In the genomic region with DNA sequence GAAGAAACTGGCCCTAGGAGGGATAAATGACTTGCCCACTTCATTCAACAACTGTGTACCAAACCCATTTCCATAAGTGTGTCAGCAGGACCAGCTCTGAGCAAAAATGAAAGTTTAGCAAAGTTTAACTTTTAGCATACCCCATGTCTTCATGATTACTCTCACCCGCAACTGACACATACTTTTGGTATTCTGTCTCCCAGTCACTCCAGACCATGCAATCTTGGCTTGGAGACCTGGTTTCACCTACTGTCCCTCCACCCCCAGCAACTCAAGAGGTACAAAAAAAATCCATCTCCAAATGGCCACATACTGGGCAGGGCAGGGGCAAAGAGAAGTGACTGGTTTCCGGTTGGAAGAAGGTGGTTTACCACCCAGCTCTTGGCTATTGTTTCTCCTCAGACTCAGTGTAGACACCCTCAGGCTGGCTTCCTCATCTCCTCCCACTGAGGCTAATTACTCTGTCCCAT, we compare ENCODE assay signal across 9 cellular contexts.
A peak's percentile ranks its signal among the peaks of the same experiment; 100 is the strongest.
DNase-seq lines count a peak whose midpoint lies in the region; ATAC-seq, FAIRE-seq and TF ChIP-seq lines count a peak whose summit lies in the region.
"Had no signal": no experiment of that assay in that cellular context is flagged by ENCODE, and none has a peak within 500 bp of the region (broad histone marks: within the 10 kb centered on the region; RNA-seq: fewer than 3 reads in every experiment).

No MANE protein-coding gene starts in this region.

- 0 out of 2 replicates have a peak overlapping the region, but pooled peaks have one; percentile 76 for H3K4me2 ChIP-seq in SK-N-SH
- H3K4me2 ChIP-seq in astrocyte (ENCODE audit: low read length) = peak overlapping the region; percentile 85
- H3K4me2 ChIP-seq in smooth muscle cell = no peak overlapping the region

- ATAC-seq in SK-N-SH treated with all-trans-retinoic acid at 6 μM for 48 hours (no peak), HG02885 (IDR thresholded peaks at IDR 0.05; ENCODE audit: poor library complexity, unreplicated experiment) (peak; percentile 57), GM21367 (IDR thresholded peaks at IDR 0.05; ENCODE audit: unreplicated experiment) (no peak), HG02938 (IDR thresholded peaks at IDR 0.05; ENCODE audit: unreplicated experiment) (no peak)

- TF ChIP-seq EP300 in SK-N-SH (IDR thresholded peaks at IDR 0.05; ENCODE audit: borderline replicate concordance in 1 of 2, low read depth in 1 of 2, low read length in 1 of 2) = no peak

- CTCF ChIA-PET in SK-N-SH (lab: Yijun Ruan, JAX) = interaction anchor here (0.6 to 4.3 kb wide), 13 partner anchors 10 to 678 kb away, joined by 3 to 36 read pairs (median 4); a partner anchor contains a TSS

- H4K20me1 ChIP-seq in SK-N-SH (ENCODE audit: insufficient read depth) (no peaks in the 10 kb centered on the region), astrocyte (ENCODE audit: insufficient read depth, low read length) (no peaks in the 10 kb centered on the region), smooth muscle cell (ENCODE audit: low read depth) (no peaks in the 10 kb centered on the region)

- H3K36me3 Mint-ChIP-seq in astrocyte (ENCODE audit: low read depth, unreplicated experiment) = peaks cover 2% of the 10 kb centered on the region

- H2AFZ ChIP-seq in SK-N-SH (ENCODE audit: low read depth) (no peak overlapping the region), astrocyte (ENCODE audit: low read depth, low read length) (no peak overlapping the region), smooth muscle cell (ENCODE audit: low read depth) (no peak overlapping the region)

- no peaks in the 10 kb centered on the region for H3K9me3 Mint-ChIP-seq in astrocyte (ENCODE audit: unreplicated experiment)

- no peaks in the 10 kb centered on the region for H3K9me2 ChIP-seq in SK-N-SH

- H3K4me1 ChIP-seq in SK-N-SH (ENCODE audit: control insufficient read depth in 1 of 2, insufficient read depth in 2 of 2, low read depth in 1 of 2, low read length in 1 of 2) = peaks cover 0 to 5% of the 10 kb centered on the region in 2 experiments; a peak in 1 of 4 replicates
- peaks cover 10% of the 10 kb centered on the region for H3K4me1 ChIP-seq in astrocyte (ENCODE audit: insufficient read depth, low read length)
- peaks cover 3% of the 10 kb centered on the region for H3K4me1 ChIP-seq in smooth muscle cell (ENCODE audit: low read depth)
- H3K4me1 ChIP-seq: A549 had no signal

- no peak for DNase-seq in SK-N-SH
- peak; percentile 59 for DNase-seq in astrocyte (ENCODE audit: low read depth)
- no peak for DNase-seq in smooth muscle cell (lab: John Stamatoyannopoulos, UW; ENCODE audit: unreplicated experiment)
- DNase-seq in kidney glomerular epithelial cell (lab: John Stamatoyannopoulos, UW) = no peak

- 46% methylated on average over 2 of the region's 2 CpGs for WGBS in SK-N-SH (ENCODE audit: low lambda C conversion rate)
- WGBS in smooth muscle cell (ENCODE audit: low lambda C conversion rate) = 78% methylated on average over 2 of the region's 2 CpGs

- peaks cover 14% of the 10 kb centered on the region; the same call in 1 of the 2 replicates for H3K27me3 ChIP-seq in SK-N-SH (ENCODE audit: insufficient read depth)
- H3K27me3 ChIP-seq in astrocyte (ENCODE audit: insufficient read depth, low read length) = no peaks in the 10 kb centered on the region
- H3K27me3 ChIP-seq in smooth muscle cell (ENCODE audit: low read depth) = no peaks in the 10 kb centered on the region

- H3K9ac ChIP-seq in SK-N-SH (no peak overlapping the region), astrocyte (ENCODE audit: low read length) (no peak overlapping the region), smooth muscle cell (ENCODE audit: low read depth) (no peak overlapping the region)

- H3K9me3 ChIP-seq in SK-N-SH (no peaks in the 10 kb centered on the region), astrocyte (ENCODE audit: insufficient read depth, low read depth, low read length) (no peaks in the 10 kb centered on the region), smooth muscle cell (replicated peaks; ENCODE audit: low read depth) (no peaks in the 10 kb centered on the region)
- H3K9me3 ChIP-seq: A549 had no signal

- H3K27ac ChIP-seq in SK-N-SH (ENCODE audit: low read depth in 2 of 2, low read length in 1 of 2) (no peak overlapping the region), astrocyte (ENCODE audit: low read depth, low read length) (peak overlapping the region; percentile 7), smooth muscle cell (ENCODE audit: low read depth) (peak overlapping the region; percentile 78)
- H3K27ac ChIP-seq: A549 had no signal

- no peak overlapping the region for H3K4me3 Mint-ChIP-seq in astrocyte (ENCODE audit: unreplicated experiment)

- no peak for TF ChIP-seq RAD21 in SK-N-SH (IDR thresholded peaks at IDR 0.05; ENCODE audit: low read length)

- POLR2A ChIA-PET in SK-N-SH (lab: Yijun Ruan, JAX) = interaction anchor here (0.9 kb wide), 1 partner anchor 114 kb away, joined by 3 read pairs; a partner anchor contains a TSS

- H3F3A ChIP-seq in SK-N-SH (replicated peaks; ENCODE audit: insufficient read depth) = peaks cover 9% of the 10 kb centered on the region
- no peaks in the 10 kb centered on the region for H3F3A ChIP-seq in smooth muscle cell (ENCODE audit: low read depth)

- H3K79me2 ChIP-seq in SK-N-SH (ENCODE audit: insufficient read depth) (no peaks in the 10 kb centered on the region), astrocyte (ENCODE audit: insufficient read depth, low read length) (no peaks in the 10 kb centered on the region), smooth muscle cell (ENCODE audit: low read depth) (no peaks in the 10 kb centered on the region)

- FAIRE-seq in astrocyte (lab: Jason Lieb, UNC) = peak; percentile 70
- FAIRE-seq: A549 had no signal

- H3K4me3 ChIP-seq in SK-N-SH (ENCODE audit: low read depth in 2 of 2, low read length in 1 of 2) (no peak overlapping the region), astrocyte (ENCODE audit: insufficient read depth, low read depth, low read length) (no peak overlapping the region), smooth muscle cell (no peak overlapping the region)
- H3K4me3 ChIP-seq: A549 had no signal

- no peaks in the 10 kb centered on the region for H3K27me3 Mint-ChIP-seq in astrocyte (ENCODE audit: low read depth, unreplicated experiment)

- H3K36me3 ChIP-seq in SK-N-SH (replicated peaks in 1 of 2; ENCODE audit: control insufficient read depth in 1 of 2, insufficient read depth in 2 of 2, low read length in 1 of 2) = no peaks in the 10 kb centered on the region
- H3K36me3 ChIP-seq in astrocyte (ENCODE audit: insufficient read depth, low read length) = no peaks in the 10 kb centered on the region
- H3K36me3 ChIP-seq in smooth muscle cell (ENCODE audit: low read depth) = no peaks in the 10 kb centered on the region

- no peak for TF ChIP-seq CTCF in SK-N-SH (IDR thresholded peaks at IDR 0.05)
- no peak for TF ChIP-seq CTCF in astrocyte (IDR thresholded peaks at IDR 0.05; ENCODE audit: insufficient read depth, low read depth, low read length)
- TF ChIP-seq CTCF in smooth muscle cell (IDR thresholded peaks at IDR 0.05; ENCODE audit: borderline replicate concordance, insufficient read depth, poor library complexity, severe bottlenecking) = no peak

- H3K4me1 Mint-ChIP-seq in astrocyte (ENCODE audit: low read depth, unreplicated experiment) = peaks cover 9% of the 10 kb centered on the region

- no peak overlapping the region for H3K27ac Mint-ChIP-seq in astrocyte (ENCODE audit: unreplicated experiment)

TF ChIP-seq in SK-N-SH, 30 proteins besides CTCF, POLR2A, EP300 and RAD21 (continues in another document):
- TF ChIP-seq FOXJ3 (CRISPR knock-in tag; IDR thresholded peaks at IDR 0.05) = no peak
- no peak for TF ChIP-seq GATA2 (CRISPR knock-in tag; IDR thresholded peaks at IDR 0.05)
- TF ChIP-seq FOSL2 (IDR thresholded peaks at IDR 0.05; ENCODE audit: borderline replicate concordance, low read depth) = no peak
- TF ChIP-seq YY1 (IDR thresholded peaks at IDR 0.05; ENCODE audit: low read depth) = no peak
- TF ChIP-seq EZH2phosphoT487 (IDR thresholded peaks at IDR 0.05; ENCODE audit: borderline replicate concordance, low read depth) = no peak
- TF ChIP-seq, protein P1, sequence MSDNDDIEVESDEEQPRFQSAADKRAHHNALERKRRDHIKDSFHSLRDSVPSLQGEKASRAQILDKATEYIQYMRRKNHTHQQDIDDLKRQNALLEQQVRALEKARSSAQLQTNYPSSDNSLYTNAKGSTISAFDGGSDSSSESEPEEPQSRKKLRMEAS (IDR thresholded peaks at IDR 0.05; ENCODE audit: low read depth) = no peak
- TF ChIP-seq NFIC (IDR thresholded peaks at IDR 0.05; ENCODE audit: borderline replicate concordance) = no peak
- TF ChIP-seq TAF1 (IDR thresholded peaks at IDR 0.05; ENCODE audit: borderline replicate concordance, low read depth, low read length) = no peak
- TF ChIP-seq MXI1 (IDR thresholded peaks at IDR 0.05; ENCODE audit: low read depth, low read length) = no peak
- TF ChIP-seq RCOR1 (IDR thresholded peaks at IDR 0.05; ENCODE audit: low read length) = no peak
- TF ChIP-seq TCF12 (IDR thresholded peaks at IDR 0.05) = no peak
- TF ChIP-seq GABPA (IDR thresholded peaks at IDR 0.05; ENCODE audit: low read depth) = no peak

TF ChIP-seq in SK-N-SH treated with all-trans-retinoic acid at 6 μM for 48 hours, 23 proteins besides CTCF, POLR2A, EP300 and RAD21:
- TF ChIP-seq TOX (CRISPR knock-in tag; IDR thresholded peaks at IDR 0.05; ENCODE audit: borderline replicate concordance) = no peak

Comparison
In these comparisons a context has a peak if more than half of its experiments do, and no peak if none do; other contexts are left out.
1. H3K27ac ChIP-seq: peak in astrocyte (single experiment) and smooth muscle cell (single experiment); none in SK-N-SH (0 of 2).